Comparison of ENCODE assay signal across 7 cellular contexts in the genomic region with DNA sequence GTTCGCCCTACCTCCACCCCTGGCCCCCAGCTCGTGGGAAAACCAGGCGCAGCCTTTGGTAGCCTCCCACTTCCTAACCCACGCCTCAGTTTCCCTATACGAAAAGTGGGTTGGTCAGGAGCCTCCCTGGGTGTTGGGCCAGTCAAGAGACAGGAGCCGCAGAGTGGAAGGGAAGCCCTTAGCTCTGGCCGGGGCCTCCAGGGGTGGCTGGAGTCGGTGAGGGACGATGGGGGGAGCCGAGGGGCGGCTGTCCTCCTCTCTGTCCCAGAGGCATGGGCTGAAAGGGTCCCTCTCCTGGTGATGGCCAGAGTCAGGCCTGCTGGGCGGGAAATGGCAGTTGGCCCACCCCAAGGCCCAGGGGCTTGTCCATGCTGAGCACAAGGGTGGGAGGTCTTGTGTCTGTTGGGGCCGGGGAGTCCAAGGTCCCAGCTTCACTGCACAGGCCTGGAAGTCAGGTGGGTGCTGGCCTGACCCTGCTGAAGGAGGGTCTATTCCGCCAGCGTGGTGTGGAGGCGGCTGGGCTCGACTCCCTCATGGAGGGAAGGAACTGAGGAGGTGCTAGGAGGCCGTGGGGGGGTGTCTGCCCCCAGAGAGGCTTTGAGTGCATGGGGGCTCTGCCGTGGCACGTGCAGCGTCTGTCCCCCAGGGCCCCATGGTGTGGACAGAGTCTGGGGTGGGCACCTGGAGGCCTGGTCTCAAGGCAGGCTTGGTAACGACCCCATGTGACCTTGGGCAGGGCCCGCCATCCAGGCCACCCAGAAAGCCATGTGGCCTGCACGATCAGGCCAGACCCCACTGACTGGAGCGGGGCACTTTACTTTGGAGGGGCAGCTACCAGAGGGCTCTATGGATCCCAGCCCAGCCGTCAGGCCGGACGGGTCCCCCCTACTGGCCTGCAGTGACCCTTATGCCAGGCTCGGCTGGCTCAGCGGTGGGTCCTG. TPM values are rescaled to one million over a fixed set of nuclear protein-coding genes. Genes with fewer than 3 reads are reported as not detected.
DNase-seq lines count a peak whose midpoint lies in the region; ATAC-seq, FAIRE-seq and TF ChIP-seq lines count a peak whose summit lies in the region.

No MANE protein-coding gene starts in this region.

- ATAC-seq in GM19023 (IDR thresholded peaks at IDR 0.05; ENCODE audit: unreplicated experiment) (no peak), GM18870 (IDR thresholded peaks at IDR 0.05; ENCODE audit: unreplicated experiment) (no peak)

- H3K27ac Mint-ChIP-seq in activated naive CD8-positive, alpha-beta T cell treated with anti-CD3 and anti-CD28 coated beads for 36 hours: peak overlapping the region; percentile 72

- peaks cover 8 to 33% of the 10 kb centered on the region in 2 donors for H3K4me1 ChIP-seq in kidney (ENCODE audit: control insufficient read depth in 1 of 2, insufficient read depth in 1 of 2, low read depth in 1 of 2, low read length in 2 of 2)

- H3K4me3 ChIP-seq in kidney (ENCODE audit: low read length in 2 of 2): peak overlapping the region; percentile 45 to 48

- H3K27me3 Mint-ChIP-seq in activated naive CD8-positive, alpha-beta T cell treated with anti-CD3 and anti-CD28 coated beads for 36 hours: no peaks in the 10 kb centered on the region

- H3K36me3 ChIP-seq in kidney (ENCODE audit: control insufficient read depth in 1 of 2, insufficient read depth in 2 of 2, low read length in 2 of 2): no peaks in the 10 kb centered on the region

- peaks cover 5% of the 10 kb centered on the region for H3K4me1 Mint-ChIP-seq in activated naive CD8-positive, alpha-beta T cell treated with anti-CD3 and anti-CD28 coated beads for 36 hours

- H3K27ac ChIP-seq in kidney (ENCODE audit: low read depth in 2 of 2, low read length in 2 of 2) (peak overlapping the region; percentile 85 to 86), substantia nigra (ENCODE audit: low read depth, low read length, poor library complexity, severe bottlenecking) (peak overlapping the region; percentile 70)

- H3K4me3 Mint-ChIP-seq in activated naive CD8-positive, alpha-beta T cell treated with anti-CD3 and anti-CD28 coated beads for 36 hours: peak overlapping the region; percentile 87

- H3K36me3 Mint-ChIP-seq in activated naive CD8-positive, alpha-beta T cell treated with anti-CD3 and anti-CD28 coated beads for 36 hours: peaks cover 6% of the 10 kb centered on the region

- no peak for FAIRE-seq in kidney (lab: Jason Lieb, UNC)

- no peak for TF ChIP-seq CTCF in kidney (IDR thresholded peaks at IDR 0.05; ENCODE audit: borderline replicate concordance, extremely low read depth, insufficient read depth)

- intact Hi-C loops in kidney (cut with DNase I): loop anchor here (10.0 kb wide), 1 partner anchor 95 kb away; no protein-coding TSS in a partner anchor

- H3K9me3 ChIP-seq in kidney (ENCODE audit: control insufficient read depth in 1 of 2, low read length in 2 of 2): no peaks in the 10 kb centered on the region

- no peaks in the 10 kb centered on the region for H3K9me3 Mint-ChIP-seq in activated naive CD8-positive, alpha-beta T cell treated with anti-CD3 and anti-CD28 coated beads for 36 hours

- DNase-seq in HT1080 (ENCODE audit: low read depth): peak; percentile 54
- no peak for DNase-seq in activated naive CD8-positive, alpha-beta T cell treated with anti-CD3 and anti-CD28 coated beads for 36 hours
- peak; percentile 87 for DNase-seq in kidney
- peak in 1 of 49 donors; percentile 78 for DNase-seq in substantia nigra (lab: John Stamatoyannopoulos, UW)
- no peak for DNase-seq in NOMO-1 treated with dmso at 0.1 percent for 144 hours (lab: John Stamatoyannopoulos, UW; ENCODE audit: unreplicated experiment)

- peak overlapping the region; percentile 40 to 41 for H3K9ac ChIP-seq in kidney (ENCODE audit: low read length in 2 of 2)

RNA-seq across cellular contexts. Expression of a gene that starts 1.1 kb away (rescaled TPM):
- 344 and 355 TPM in 2 replicates for total RNA-seq in HT1080 (2014; rRNA removed; shearing (Covaris generic))
- polyA plus RNA-seq in HT1080 (2015; cell fraction: cytosol; rRNA removed): 262 and 360 TPM in 2 replicates
- 286 and 310 TPM in 2 replicates for polyA plus RNA-seq in HT1080 (2015; cell fraction: nucleus; rRNA removed)
- total RNA-seq in activated naive CD8-positive, alpha-beta T cell treated with anti-CD3 and anti-CD28 coated beads for 36 hours: 10 to 100 TPM; 75.8 to 79.3 TPM
- 85.7 TPM for total RNA-seq in kidney
- polyA plus RNA-seq in kidney (ENCODE audit: insufficient read depth, low read depth, low replicate concordance): 28.8 TPM

RNA-seq across cellular contexts. Expression of a gene that starts 17.3 kb away (rescaled TPM):
- total RNA-seq in HT1080 (2014; rRNA removed; shearing (Covaris generic)): 10.6 and 12.9 TPM in 2 replicates
- 6.4 and 6.7 TPM in 2 replicates for polyA plus RNA-seq in HT1080 (2015; cell fraction: cytosol; rRNA removed)
- 86.3 and 105 TPM in 2 replicates for polyA plus RNA-seq in HT1080 (2015; cell fraction: nucleus; rRNA removed)
- 10 to 100 TPM; 59.5 to 65.1 TPM for total RNA-seq in activated naive CD8-positive, alpha-beta T cell treated with anti-CD3 and anti-CD28 coated beads for 36 hours
- total RNA-seq in kidney: 79.4 TPM
- 46.7 TPM for polyA plus RNA-seq in kidney (ENCODE audit: insufficient read depth, low read depth, low replicate concordance)

RNA-seq across cellular contexts. Expression of a gene that starts 43.5 kb away (rescaled TPM):
- 34.0 and 58.5 TPM in 2 replicates for total RNA-seq in HT1080 (2014; rRNA removed; shearing (Covaris generic))
- 121 and 123 TPM in 2 replicates for polyA plus RNA-seq in HT1080 (2015; cell fraction: cytosol; rRNA removed)
- 270 and 287 TPM in 2 replicates for polyA plus RNA-seq in HT1080 (2015; cell fraction: nucleus; rRNA removed)
- total RNA-seq in activated naive CD8-positive, alpha-beta T cell treated with anti-CD3 and anti-CD28 coated beads for 36 hours: 100 to 1,000 TPM; 110 to 115 TPM
- 160 TPM for total RNA-seq in kidney
- polyA plus RNA-seq in kidney (ENCODE audit: insufficient read depth, low read depth, low replicate concordance): 69.7 TPM

Comparison
In these comparisons a context has a peak if more than half of its experiments do, and no peak if none do; other contexts are left out.
1. DNase-seq: peak in HT1080 (single experiment) and kidney (single experiment); none in activated naive CD8-positive, alpha-beta T cell treated with anti-CD3 and anti-CD28 coated beads for 36 hours (single experiment) and NOMO-1 treated with dmso at 0.1 percent for 144 hours (single experiment).